8 cellular contexts compared by ENCODE assay signal in genomic region chr4:111943796-111944203, GRCh38.
A peak's percentile ranks its signal among the peaks of the same experiment; 100 is the strongest.
DNase-seq lines count a peak whose midpoint lies in the region; ATAC-seq and TF ChIP-seq lines count a peak whose summit lies in the region.

No MANE protein-coding gene starts in this region.

- intact Hi-C loops in body of pancreas (cut with DNase I): no loop called here
- intact Hi-C loops in mucosa of descending colon (cut with DNase I, micrococcal nuclease): loop anchor here in 1 of 2 donors (5.0 kb wide), 1 partner anchor 89 kb away; no protein-coding TSS in a partner anchor
- intact Hi-C loops in activated CD4-positive, alpha-beta memory T cell treated with anti-CD3 and anti-CD28 coated beads for 36 hours (cut with micrococcal nuclease): no loop called here

- peaks cover 2% of the 10 kb centered on the region for H3K27me3 Mint-ChIP-seq in activated CD4-positive, alpha-beta memory T cell treated with anti-CD3 and anti-CD28 coated beads for 36 hours

- WGBS in body of pancreas, 2 donors: 13 to 23% methylated on average over 5 to 7 of the region's 7 CpGs
- WGBS in gastroesophageal sphincter (ENCODE audit: low coverage in 1 of 2), 2 donors: 24 to 40% methylated on average over 1 to 7 of the region's 7 CpGs

- TF ChIP-seq CTCF in C4-2B (conservative IDR thresholded peaks at IDR 0.05): peak; percentile 64
- TF ChIP-seq CTCF in body of pancreas (IDR thresholded peaks at IDR 0.05): peak in 6 of 7 experiments; percentile 6 to 58 (median 44)
- peak; percentile 48 for TF ChIP-seq CTCF in mucosa of descending colon (IDR thresholded peaks at IDR 0.05)
- TF ChIP-seq CTCF in gastroesophageal sphincter (IDR thresholded peaks at IDR 0.05): peak in 1 of 4 experiments; percentile 17

- DNase-seq in NCI-H1417 (lab: John Stamatoyannopoulos, UW): peak in 2 of 3 experiments; percentile 55 to 74
- peak; percentile 38 to 68 (median 55) for DNase-seq in body of pancreas
- DNase-seq in mucosa of descending colon: peak in 2 of 3 donors; percentile 64 to 72
- DNase-seq in activated CD4-positive, alpha-beta memory T cell treated with anti-CD3 and anti-CD28 coated beads for 36 hours: no peak

- H3K27me3 ChIP-seq in body of pancreas (no peaks in the 10 kb centered on the region), gastroesophageal sphincter (no peaks in the 10 kb centered on the region)

- no peak for TF ChIP-seq EP300 in gastroesophageal sphincter (IDR thresholded peaks at IDR 0.05)

- no peaks in the 10 kb centered on the region for H3K9me3 Mint-ChIP-seq in activated CD4-positive, alpha-beta memory T cell treated with anti-CD3 and anti-CD28 coated beads for 36 hours

- no peak overlapping the region for H3K4me3 Mint-ChIP-seq in activated CD4-positive, alpha-beta memory T cell treated with anti-CD3 and anti-CD28 coated beads for 36 hours

- H3K9me3 ChIP-seq in body of pancreas: no peaks in the 10 kb centered on the region
- no peaks in the 10 kb centered on the region for H3K9me3 ChIP-seq in mucosa of descending colon
- no peaks in the 10 kb centered on the region for H3K9me3 ChIP-seq in gastroesophageal sphincter

- H3K27ac ChIP-seq in C4-2B: no peak overlapping the region
- H3K27ac ChIP-seq in body of pancreas: no peak overlapping the region
- no peak overlapping the region for H3K27ac ChIP-seq in gastroesophageal sphincter

- no peaks in the 10 kb centered on the region for H3K36me3 ChIP-seq in body of pancreas (replicated peaks in 1 of 2; ENCODE audit: insufficient read depth in 1 of 2, low read depth in 2 of 2)
- no peaks in the 10 kb centered on the region for H3K36me3 ChIP-seq in mucosa of descending colon (ENCODE audit: low read depth)
- no peaks in the 10 kb centered on the region for H3K36me3 ChIP-seq in gastroesophageal sphincter

- peak; percentile 98 for ATAC-seq in GM18867 (IDR thresholded peaks at IDR 0.05; ENCODE audit: unreplicated experiment)
- ATAC-seq in HG02885 (IDR thresholded peaks at IDR 0.05; ENCODE audit: poor library complexity, unreplicated experiment): peak; percentile 93
- ATAC-seq in body of pancreas: peak; percentile 77
- peak; percentile 91 for ATAC-seq in mucosa of descending colon
- ATAC-seq in gastroesophageal sphincter: no peak

- no peak overlapping the region for H3K27ac Mint-ChIP-seq in activated CD4-positive, alpha-beta memory T cell treated with anti-CD3 and anti-CD28 coated beads for 36 hours

- H3K4me3 ChIP-seq in body of pancreas (no peak overlapping the region), mucosa of descending colon (no peak overlapping the region), gastroesophageal sphincter (no peak overlapping the region)

- no peaks in the 10 kb centered on the region for H3K4me1 Mint-ChIP-seq in activated CD4-positive, alpha-beta memory T cell treated with anti-CD3 and anti-CD28 coated beads for 36 hours (ENCODE audit: low read depth)

- POLR2A ChIA-PET in activated CD4-positive, alpha-beta memory T cell treated with anti-CD3 and anti-CD28 coated beads for 36 hours (lab: Charles Lee): no interaction called here

- TF ChIP-seq POLR2A in body of pancreas (IDR thresholded peaks at IDR 0.05) (no peak), gastroesophageal sphincter (IDR thresholded peaks at IDR 0.05) (no peak)

- H3K4me1 ChIP-seq in body of pancreas (no peaks in the 10 kb centered on the region), mucosa of descending colon (ENCODE audit: low read depth) (no peaks in the 10 kb centered on the region), gastroesophageal sphincter (no peaks in the 10 kb centered on the region)

- no peaks in the 10 kb centered on the region for H3K36me3 Mint-ChIP-seq in activated CD4-positive, alpha-beta memory T cell treated with anti-CD3 and anti-CD28 coated beads for 36 hours

- CTCF ChIA-PET in activated CD4-positive, alpha-beta memory T cell treated with anti-CD3 and anti-CD28 coated beads for 36 hours (lab: Charles Lee): interaction anchor here (0.9 kb wide), 1 partner anchor 87 kb away, joined by 3 read pairs; no protein-coding TSS in a partner anchor
